In genomic region chr18:42508683-42509347, GRCh38 we compare ENCODE assay signal across 27 cellular contexts.
A peak's percentile ranks its signal among the peaks of the same experiment; 100 is the strongest.
DNase-seq lines count a peak whose midpoint lies in the region; ATAC-seq and TF ChIP-seq lines count a peak whose summit lies in the region.
"Had no signal": no experiment of that assay in that cellular context is flagged by ENCODE, and none has a peak within 500 bp of the region (broad histone marks: within the 10 kb centered on the region; RNA-seq: fewer than 3 reads in every experiment).

No MANE protein-coding gene starts in this region.

- H3K4me3 ChIP-seq in mesenchymal stem cell (ENCODE audit: insufficient read depth in 1 of 2, low read depth in 1 of 2, low read length in 2 of 2), result no peak overlapping the region
- H3K4me3 ChIP-seq: GM12878, MG63, PC-9, SJSA1 had no signal

- no peaks in the 10 kb centered on the region for H3K4me1 Mint-ChIP-seq in WTC11
- H3K4me1 Mint-ChIP-seq in naive thymus-derived CD8-positive, alpha-beta T cell, result no peaks in the 10 kb centered on the region
- H3K4me1 Mint-ChIP-seq: B cell had no signal

- peak overlapping the region; percentile 3 for H2AK5ac ChIP-seq in mesenchymal stem cell (ENCODE audit: low read length, severe bottlenecking)

- H3K27me3 Mint-ChIP-seq in WTC11 (ENCODE audit: low read depth), result no peaks in the 10 kb centered on the region
- no peaks in the 10 kb centered on the region for H3K27me3 Mint-ChIP-seq in naive thymus-derived CD8-positive, alpha-beta T cell
- H3K27me3 Mint-ChIP-seq: B cell had no signal

- H3K36me3 Mint-ChIP-seq in WTC11, result no peaks in the 10 kb centered on the region
- peaks cover 0 to 4% (median 0%) of the 10 kb centered on the region in 3 donors for H3K36me3 Mint-ChIP-seq in naive thymus-derived CD8-positive, alpha-beta T cell
- H3K36me3 Mint-ChIP-seq: CD8-positive, alpha-beta T cell had no signal

- no peak overlapping the region for H3K14ac ChIP-seq in mesenchymal stem cell (ENCODE audit: low read length in 2 of 2)

- H3K27ac Mint-ChIP-seq in WTC11, result no peak overlapping the region
- no peak overlapping the region for H3K27ac Mint-ChIP-seq in naive thymus-derived CD8-positive, alpha-beta T cell
- H3K27ac Mint-ChIP-seq: B cell; CD8-positive, alpha-beta T cell had no signal

- H3K27me3 ChIP-seq in mesenchymal stem cell (ENCODE audit: control insufficient read depth in 1 of 2, insufficient read depth in 1 of 2, low read length in 2 of 2), result no peaks in the 10 kb centered on the region
- H3K27me3 ChIP-seq: MG63, SJSA1 had no signal

- no peak overlapping the region for H2BK15ac ChIP-seq in mesenchymal stem cell (ENCODE audit: low read depth, poor library complexity, severe bottlenecking)

- no peak overlapping the region for H3K4ac ChIP-seq in mesenchymal stem cell (ENCODE audit: low read depth in 1 of 2, low read length in 2 of 2)

- H2BK120ac ChIP-seq in mesenchymal stem cell (ENCODE audit: low read depth, low read length), result no peak overlapping the region

- H3K9me3 Mint-ChIP-seq in WTC11, result peaks cover 5% of the 10 kb centered on the region
- peaks cover 0 to 23% (median 9%) of the 10 kb centered on the region in 9 donors for H3K9me3 Mint-ChIP-seq in naive thymus-derived CD8-positive, alpha-beta T cell

- H2AFZ ChIP-seq in mesenchymal stem cell (ENCODE audit: low read depth, low read length), result no peak overlapping the region
- H2AFZ ChIP-seq: PC-9 had no signal

- no peak overlapping the region for H2BK12ac ChIP-seq in mesenchymal stem cell (ENCODE audit: low read length in 2 of 2)

- H3K36me3 ChIP-seq in mesenchymal stem cell (ENCODE audit: control insufficient read depth in 1 of 2, insufficient read depth in 2 of 2, low read depth in 1 of 2, low read length in 2 of 2), result no peaks in the 10 kb centered on the region
- H3K36me3 ChIP-seq: MG63, SJSA1 had no signal

- H3K23ac ChIP-seq in mesenchymal stem cell (ENCODE audit: low read length in 2 of 2), result no peak overlapping the region

- ATAC-seq in WTC11, result no peak
- no peak for ATAC-seq in naive thymus-derived CD8-positive, alpha-beta T cell
- ATAC-seq: CD8-positive, alpha-beta T cell; GM12878; HCT116 had no signal

- no peaks in the 10 kb centered on the region for H3K9me3 ChIP-seq in mesenchymal stem cell (ENCODE audit: control insufficient read depth, low read length)
- H3K9me3 ChIP-seq: MG63, SJSA1 had no signal

- 85% methylated on average over 3 of the region's 3 CpGs for WGBS in mesenchymal stem cell

- TF ChIP-seq CTCF in WTC11 (IDR thresholded peaks at IDR 0.05), result no peak

- CTCF ChIA-PET in WTC11 (lab: Charles Lee), result no interaction called here

- no peak overlapping the region for H3K4me3 Mint-ChIP-seq in WTC11
- no peak overlapping the region for H3K4me3 Mint-ChIP-seq in naive thymus-derived CD8-positive, alpha-beta T cell
- H3K4me3 Mint-ChIP-seq: B cell; CD8-positive, alpha-beta T cell had no signal

- POLR2A ChIA-PET in WTC11 (lab: Charles Lee), result no interaction called here
- POLR2A ChIA-PET in naive thymus-derived CD8-positive, alpha-beta T cell (lab: Charles Lee), result no interaction called here

- no peak overlapping the region for H2BK5ac ChIP-seq in mesenchymal stem cell (ENCODE audit: low read depth, low read length, poor library complexity, severe bottlenecking)

- H3K9ac ChIP-seq in mesenchymal stem cell (ENCODE audit: low read length), result no peak overlapping the region

- DNase-seq in NCI-H2227 treated with DMSO at 0.1 percent for 48 hours (lab: John Stamatoyannopoulos, UW), result peak; percentile 5
- no peak for DNase-seq in NCI-H2227 (lab: John Stamatoyannopoulos, UW; ENCODE audit: unreplicated experiment)
- peak; percentile 99 for DNase-seq in NCI-H146 treated with DMSO at 0.1 percent for 48 hours (lab: John Stamatoyannopoulos, UW; ENCODE audit: unreplicated experiment)
- peak; percentile 83 for DNase-seq in NCI-H748 (lab: John Stamatoyannopoulos, UW; ENCODE audit: unreplicated experiment)
- DNase-seq in mesenchymal stem cell, result no peak
- DNase-seq in WTC11 (ENCODE audit: low spot score), result no peak
- DNase-seq in naive thymus-derived CD8-positive, alpha-beta T cell, result no peak
- DNase-seq: CD8-positive, alpha-beta T cell; DMS79; EL; GDM1; IMR-90; KG1; MG63; NCI-H1436; NCI-H2029 treated with DMSO at 0.1 percent for 48 hours; NCI-H2171; NCI-H446 treated with DMSO at 0.1 percent for 48 hours; NCI-H774; PC-9; Right ventricle myocardium superior; T-helper 2 cell had no signal

- H3K18ac ChIP-seq in mesenchymal stem cell (ENCODE audit: low read depth in 1 of 2, low read length in 2 of 2), result no peak overlapping the region

- H4K8ac ChIP-seq in mesenchymal stem cell (ENCODE audit: low read length), result no peak overlapping the region

- H3K4me2 ChIP-seq in mesenchymal stem cell (ENCODE audit: low read length, poor library complexity, severe bottlenecking), result no peak overlapping the region
- H3K4me2 ChIP-seq: PC-9 had no signal

- no peak overlapping the region for H4K91ac ChIP-seq in mesenchymal stem cell (ENCODE audit: low read length)

- peak overlapping the region; percentile 96 for H3K27ac ChIP-seq in mesenchymal stem cell (ENCODE audit: low read length, poor library complexity, severe bottlenecking)
- H3K27ac ChIP-seq: C4-2B, PC-9, SJSA1 had no signal

- no peaks in the 10 kb centered on the region for H3K4me1 ChIP-seq in mesenchymal stem cell (ENCODE audit: control insufficient read depth, insufficient read depth, low read depth, low read length)

- H3K79me1 ChIP-seq in mesenchymal stem cell (replicated peaks; ENCODE audit: low read length, poor library complexity, severe bottlenecking), result no peaks in the 10 kb centered on the region

TF ChIP-seq in WTC11, 78 proteins besides CTCF, POLR2A, EP300 and RAD21 (continues in another document):
- TF ChIP-seq NFE2L1 (CRISPR knock-in tag; IDR thresholded peaks at IDR 0.05) (no peak), USF1 (CRISPR knock-in tag; IDR thresholded peaks at IDR 0.05) (no peak), SMAD4 (CRISPR knock-in tag; IDR thresholded peaks at IDR 0.05) (no peak), OVOL2 (CRISPR knock-in tag; IDR thresholded peaks at IDR 0.05; ENCODE audit: borderline replicate concordance) (no peak), HMGA2 (CRISPR knock-in tag; IDR thresholded peaks at IDR 0.05) (no peak), ESRRA (CRISPR knock-in tag; IDR thresholded peaks at IDR 0.05; ENCODE audit: borderline replicate concordance) (no peak), ERG (CRISPR knock-in tag; IDR thresholded peaks at IDR 0.05) (no peak), SMAD3 (CRISPR knock-in tag; IDR thresholded peaks at IDR 0.05; ENCODE audit: borderline replicate concordance) (no peak), JAZF1 (CRISPR knock-in tag; IDR thresholded peaks at IDR 0.05) (no peak), IRF1 (CRISPR knock-in tag; IDR thresholded peaks at IDR 0.05) (no peak), CBFB (CRISPR knock-in tag; IDR thresholded peaks at IDR 0.05; ENCODE audit: low read depth) (no peak), ZNF512 (CRISPR knock-in tag; IDR thresholded peaks at IDR 0.05; ENCODE audit: borderline replicate concordance) (no peak), FOXP1 (CRISPR knock-in tag; IDR thresholded peaks at IDR 0.05; ENCODE audit: borderline replicate concordance) (no peak)

Comparison
In these comparisons a context has a peak if more than half of its experiments do, and no peak if none do; other contexts are left out.
1. DNase-seq: peak in NCI-H2227 treated with DMSO at 0.1 percent for 48 hours (single experiment), NCI-H146 treated with DMSO at 0.1 percent for 48 hours (single experiment) and NCI-H748 (single experiment); none in NCI-H2227 (single experiment), mesenchymal stem cell (single experiment), WTC11 (single experiment) and naive thymus-derived CD8-positive, alpha-beta T cell (0 of 10).